In genomic region chr2:223052710-223053261, GRCh38 we compare ENCODE assay signal across 12 cellular contexts. TPM values are rescaled to one million over a fixed set of nuclear protein-coding genes. Genes with fewer than 3 reads are reported as not detected.
A peak's percentile ranks its signal among the peaks of the same experiment; 100 is the strongest.
DNase-seq lines count a peak whose midpoint lies in the region; ATAC-seq and TF ChIP-seq lines count a peak whose summit lies in the region.
"Had no signal": no experiment of that assay in that cellular context is flagged by ENCODE, and none has a peak within 500 bp of the region (broad histone marks: within the 10 kb centered on the region; RNA-seq: fewer than 3 reads in every experiment).

No MANE protein-coding gene starts in this region.

- 80% methylated on average over 29 of the region's 29 CpGs for WGBS in liver
- 96% methylated on average over 29 of the region's 29 CpGs for WGBS in smooth muscle cell (ENCODE audit: low lambda C conversion rate)

- H3K9ac ChIP-seq in liver (ENCODE audit: low read depth in 1 of 2, low read length in 2 of 2) (no peak overlapping the region), smooth muscle cell (ENCODE audit: low read depth) (peak overlapping the region; percentile 62)

- peak overlapping the region; percentile 80 for H3K27ac ChIP-seq in caudate nucleus (ENCODE audit: low read depth, low read length)
- H3K27ac ChIP-seq in liver (ENCODE audit: low read depth in 1 of 2, low read length in 2 of 2) = peak overlapping the region; percentile 56 to 76
- H3K27ac ChIP-seq in smooth muscle cell (ENCODE audit: low read depth) = peak overlapping the region; percentile 91

- H3K36me3 ChIP-seq in liver (ENCODE audit: control insufficient read depth in 4 of 4, insufficient read depth in 3 of 4, low read depth in 1 of 4, low read length in 3 of 4) (no peaks in the 10 kb centered on the region), smooth muscle cell (ENCODE audit: low read depth) (no peaks in the 10 kb centered on the region)

- H4K20me1 ChIP-seq in smooth muscle cell (ENCODE audit: low read depth) = no peaks in the 10 kb centered on the region

- H3K4me1 ChIP-seq in liver (ENCODE audit: control insufficient read depth in 4 of 4, insufficient read depth in 4 of 4, low read length in 3 of 4) (peaks cover 0 to 2% (median 0%) of the 10 kb centered on the region in 4 donors), smooth muscle cell (ENCODE audit: low read depth) (peaks cover 16% of the 10 kb centered on the region)

- TF ChIP-seq RAD21 in liver (IDR thresholded peaks at IDR 0.05) = no peak

- peaks cover 32% of the 10 kb centered on the region for H3K79me2 ChIP-seq in smooth muscle cell (ENCODE audit: low read depth)

- DNase-seq in EH (ENCODE audit: low read depth) = peak; percentile 49
- no peak for DNase-seq in caudate nucleus (lab: John Stamatoyannopoulos, UW)
- no peak for DNase-seq in smooth muscle cell (lab: John Stamatoyannopoulos, UW; ENCODE audit: unreplicated experiment)
- DNase-seq in amniotic stem cell (lab: John Stamatoyannopoulos, UW) = no peak
- no peak for DNase-seq in stimulated activated CD4-positive, alpha-beta T cell treated with anti-CD3 and anti-CD28 coated beads, Interleukin-4, amount 100 ng/mL, for 4 hours
- DNase-seq in kidney glomerular epithelial cell (lab: John Stamatoyannopoulos, UW) = no peak
- DNase-seq: activated CD4-positive, alpha-beta T cell treated with anti-CD3 and anti-CD28 coated beads, Interleukin-2, amount 50 U/mL, for 4 hours; activated naive CD4-positive, alpha-beta T cell treated with anti-CD3 and anti-CD28 coated beads, Interleukin-2, amount 50 U/mL, for 16 hours; Karpas-422; stimulated activated naive CD4-positive, alpha-beta T cell treated with Interleukin-2 at 50 U/mL for 16 hours had no signal

- ATAC-seq in HG02938 (IDR thresholded peaks at IDR 0.05; ENCODE audit: unreplicated experiment) = no peak

- H2AFZ ChIP-seq in smooth muscle cell (ENCODE audit: low read depth) = no peak overlapping the region

- H3K9me3 ChIP-seq in liver (ENCODE audit: control insufficient read depth in 4 of 4, low read length in 3 of 4) (no peaks in the 10 kb centered on the region), smooth muscle cell (replicated peaks; ENCODE audit: low read depth) (no peaks in the 10 kb centered on the region)

- peak overlapping the region; percentile 80 for H3K4me2 ChIP-seq in smooth muscle cell

- H3K4me3 ChIP-seq in liver (ENCODE audit: low read depth in 1 of 3, low read length in 3 of 3) (no peak overlapping the region), smooth muscle cell (peak overlapping the region; percentile 50)

- peaks cover 32% of the 10 kb centered on the region for H3F3A ChIP-seq in smooth muscle cell (ENCODE audit: low read depth)

- TF ChIP-seq CTCF in liver (IDR thresholded peaks at IDR 0.05; ENCODE audit: low read depth, low read length, missing input control) (no peak), smooth muscle cell (IDR thresholded peaks at IDR 0.05; ENCODE audit: borderline replicate concordance, insufficient read depth, poor library complexity, severe bottlenecking) (no peak)

- peaks cover 0 to 3% (median 0%) of the 10 kb centered on the region in 4 donors for H3K27me3 ChIP-seq in liver (ENCODE audit: control insufficient read depth in 4 of 4, insufficient read depth in 4 of 4, low read length in 3 of 4)
- H3K27me3 ChIP-seq in smooth muscle cell (ENCODE audit: low read depth) = no peaks in the 10 kb centered on the region

TF ChIP-seq in liver, 16 proteins besides CTCF, POLR2A, EP300 and RAD21:
- TF ChIP-seq HNF4A (conservative IDR thresholded peaks at IDR 0.05) = no peak
- no peak for TF ChIP-seq YY1 (IDR thresholded peaks at IDR 0.05)
- TF ChIP-seq MAX (IDR thresholded peaks at IDR 0.05) = no peak
- TF ChIP-seq, protein P1, sequence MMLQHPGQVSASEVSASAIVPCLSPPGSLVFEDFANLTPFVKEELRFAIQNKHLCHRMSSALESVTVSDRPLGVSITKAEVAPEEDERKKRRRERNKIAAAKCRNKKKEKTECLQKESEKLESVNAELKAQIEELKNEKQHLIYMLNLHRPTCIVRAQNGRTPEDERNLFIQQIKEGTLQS (IDR thresholded peaks at IDR 0.05) = no peak
- TF ChIP-seq FOXA2 (IDR thresholded peaks at IDR 0.05) = no peak
- no peak for TF ChIP-seq HNF4G (IDR thresholded peaks at IDR 0.05)
- TF ChIP-seq RXRA (IDR thresholded peaks at IDR 0.05) = no peak
- no peak for TF ChIP-seq EGR1 (IDR thresholded peaks at IDR 0.05; ENCODE audit: low read depth in 2 of 2)
- no peak for TF ChIP-seq GABPA (IDR thresholded peaks at IDR 0.05 in 1 of 2, conservative IDR thresholded peaks at IDR 0.05 in 1 of 2)
- no peak for TF ChIP-seq JUND (IDR thresholded peaks at IDR 0.05)
- TF ChIP-seq FOXA1 (IDR thresholded peaks at IDR 0.05) = no peak
- TF ChIP-seq SP1 (IDR thresholded peaks at IDR 0.05) = no peak
- TF ChIP-seq TAF1 (conservative IDR thresholded peaks at IDR 0.05) = no peak
- TF ChIP-seq, protein P2, sequence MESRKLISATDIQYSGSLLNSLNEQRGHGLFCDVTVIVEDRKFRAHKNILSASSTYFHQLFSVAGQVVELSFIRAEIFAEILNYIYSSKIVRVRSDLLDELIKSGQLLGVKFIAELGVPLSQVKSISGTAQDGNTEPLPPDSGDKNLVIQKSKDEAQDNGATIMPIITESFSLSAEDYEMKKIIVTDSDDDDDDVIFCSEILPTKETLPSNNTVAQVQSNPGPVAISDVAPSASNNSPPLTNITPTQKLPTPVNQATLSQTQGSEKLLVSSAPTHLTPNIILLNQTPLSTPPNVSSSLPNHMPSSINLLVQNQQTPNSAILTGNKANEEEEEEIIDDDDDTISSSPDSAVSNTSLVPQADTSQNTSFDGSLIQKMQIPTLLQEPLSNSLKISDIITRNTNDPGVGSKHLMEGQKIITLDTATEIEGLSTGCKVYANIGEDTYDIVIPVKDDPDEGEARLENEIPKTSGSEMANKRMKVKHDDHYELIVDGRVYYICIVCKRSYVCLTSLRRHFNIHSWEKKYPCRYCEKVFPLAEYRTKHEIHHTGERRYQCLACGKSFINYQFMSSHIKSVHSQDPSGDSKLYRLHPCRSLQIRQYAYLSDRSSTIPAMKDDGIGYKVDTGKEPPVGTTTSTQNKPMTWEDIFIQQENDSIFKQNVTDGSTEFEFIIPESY (IDR thresholded peaks at IDR 0.05) = no peak

RNA-seq across cellular contexts. Expression of gene KCNE4, which starts 0.8 kb away (rescaled TPM):
- total RNA-seq in liver = under 1 TPM; 0.28 to 0.33 TPM
- under 1 TPM; 0.19 to 0.42 TPM for polyA plus RNA-seq in liver
- 36.7 and 52.8 TPM in 2 replicates for total RNA-seq in smooth muscle cell
- 39.6 and 67.5 TPM in 2 replicates for polyA plus RNA-seq in smooth muscle cell

Comparison
In these comparisons a context has a peak if more than half of its experiments do, and no peak if none do; other contexts are left out.
1. RNA of gene KCNE4, which starts 0.8 kb away (total RNA-seq): 36.7 to 52.8 TPM in smooth muscle cell; 0.28 to 0.33 TPM in liver; every median in the first group is over 10 times any median in the second.
2. Peak in every context shown above with its lines, with median percentiles within 50 percentile points of each other: H3K27ac ChIP-seq.